1 cellular context compared by ENCODE assay signal in the genomic region with DNA sequence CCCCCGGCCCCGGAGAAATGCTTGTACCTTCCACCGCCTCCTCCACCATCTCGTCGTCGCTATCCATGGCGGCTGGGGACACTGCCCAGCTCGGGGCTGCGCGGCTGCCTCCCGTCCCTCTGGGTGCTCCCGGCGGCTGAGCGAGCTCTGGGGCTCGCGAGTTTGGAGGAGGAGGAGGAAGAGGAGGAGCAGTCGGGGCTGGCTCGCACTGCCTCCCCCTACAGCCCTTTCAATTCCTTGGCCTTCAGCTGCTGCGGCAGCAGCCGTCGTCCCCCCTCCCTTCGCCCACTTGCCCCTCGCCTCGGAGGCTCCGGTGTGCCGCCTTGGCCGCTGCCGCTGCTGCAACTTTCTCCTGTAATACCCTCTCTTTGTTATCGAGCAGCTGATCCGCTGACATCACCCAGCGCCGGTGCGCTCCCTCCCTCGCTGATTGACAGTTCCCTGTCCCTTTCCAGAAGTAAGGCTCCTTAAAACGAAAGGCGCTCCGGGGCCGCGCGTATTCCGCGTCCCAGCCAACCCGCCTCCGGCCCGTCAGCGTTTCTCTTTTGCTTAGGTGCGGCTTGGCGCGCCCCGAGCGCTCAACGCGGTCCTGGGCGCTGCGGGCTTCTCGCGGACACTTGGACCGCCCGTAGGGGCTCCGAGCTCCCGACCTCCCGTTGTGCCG.
TF ChIP-seq lines count a peak whose summit lies in the region.

A gene (minus strand): TSS at position 149 of the 664 bp plus-strand sequence. CDS start 82 bp downstream, at position 67.

TF ChIP-seq in H1, 55 proteins besides CTCF, POLR2A, EP300 and RAD21 (continued from another document):
- TF ChIP-seq, protein P1, sequence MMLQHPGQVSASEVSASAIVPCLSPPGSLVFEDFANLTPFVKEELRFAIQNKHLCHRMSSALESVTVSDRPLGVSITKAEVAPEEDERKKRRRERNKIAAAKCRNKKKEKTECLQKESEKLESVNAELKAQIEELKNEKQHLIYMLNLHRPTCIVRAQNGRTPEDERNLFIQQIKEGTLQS (IDR thresholded peaks at IDR 0.05; ENCODE audit: insufficient read depth, low read depth, low read length): 0 out of 2 replicates have a peak, but pooled peaks have one; percentile 14
- no peak for TF ChIP-seq BCL11A (IDR thresholded peaks at IDR 0.05; ENCODE audit: low read depth in 2 of 2, low read length in 2 of 2)
- TF ChIP-seq SAP30 (IDR thresholded peaks at IDR 0.05; ENCODE audit: insufficient read depth, insufficient replicate concordance, low read length): peak; percentile 34
- peak; percentile 72 to 91; a peak in 3 of 4 replicates for TF ChIP-seq SIN3A (conservative IDR thresholded peaks at IDR 0.05 in 1 of 2, IDR thresholded peaks at IDR 0.05 in 1 of 2; ENCODE audit: low read depth in 1 of 2, low read length in 2 of 2)
- peak; percentile 68 for TF ChIP-seq CTBP2 (IDR thresholded peaks at IDR 0.05; ENCODE audit: borderline replicate concordance, insufficient read depth, insufficient read length, low read length)
- TF ChIP-seq TAF7 (optimal IDR thresholded peaks at IDR 0.05; ENCODE audit: borderline replicate concordance, low read depth, low read length): no peak
- TF ChIP-seq JUND (IDR thresholded peaks at IDR 0.05; ENCODE audit: low read length): peak; percentile 26; the same call in 1 of the 2 replicates
- peak; percentile 82 for TF ChIP-seq YY1 (IDR thresholded peaks at IDR 0.05; ENCODE audit: low read depth, low read length)
- TF ChIP-seq CBX5 (IDR thresholded peaks at IDR 0.05; ENCODE audit: low read depth, low read length): no peak
- no peak for TF ChIP-seq MAFK (IDR thresholded peaks at IDR 0.05; ENCODE audit: low read depth, low read length)
- peak; percentile 52; the same call in 1 of the 2 replicates for TF ChIP-seq RBBP5 (IDR thresholded peaks at IDR 0.05; ENCODE audit: borderline replicate concordance, low read depth, low read length)
- TF ChIP-seq KDM4A (IDR thresholded peaks at IDR 0.05; ENCODE audit: low read depth, low read length, severe bottlenecking): peak; percentile 96
- TF ChIP-seq SP2 (IDR thresholded peaks at IDR 0.05; ENCODE audit: low read length): no peak
- TF ChIP-seq NRF1 (IDR thresholded peaks at IDR 0.05; ENCODE audit: low read depth, low read length): no peak
TF ChIP-seq in H1: peak in this region for 12.
